Comparison of ENCODE assay signal across 1 cellular context in genomic region chr11:67950705-67951104, GRCh38. TPM values are rescaled to one million over a fixed set of nuclear protein-coding genes. Genes with fewer than 3 reads are reported as not detected.
"Had no signal": no experiment of that assay in that cellular context is flagged by ENCODE, and none has a peak within 500 bp of the region (broad histone marks: within the 10 kb centered on the region; RNA-seq: fewer than 3 reads in every experiment).

No MANE protein-coding gene starts in this region.

RNA-seq across cellular contexts. Expression of gene ALDH3B1, which starts 59.4 kb away (rescaled TPM):
- total RNA-seq: foreskin keratinocyte had no signal
